Comparison of ENCODE assay signal across 22 cellular contexts in the genomic region with DNA sequence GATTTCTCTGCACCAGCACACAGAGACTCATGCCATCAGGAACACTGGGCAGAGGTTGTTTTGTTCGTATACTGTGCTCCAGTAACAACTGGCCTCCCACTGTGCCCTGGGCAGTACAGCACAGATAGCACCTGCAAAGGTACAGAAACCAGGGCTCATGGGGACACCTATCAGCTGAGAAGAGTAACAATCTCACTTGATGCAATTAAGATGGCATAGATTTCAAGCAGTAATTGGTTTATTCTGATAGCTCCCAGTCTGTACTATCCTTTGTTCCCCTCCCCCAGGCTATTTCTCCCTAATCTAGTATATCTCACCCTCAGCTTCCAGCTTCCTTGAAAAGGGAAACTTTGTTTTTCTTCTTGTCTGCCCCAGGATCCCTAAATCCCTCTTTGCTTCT.
"Had no signal": no experiment of that assay in that cellular context is flagged by ENCODE, and none has a peak within 500 bp of the region (broad histone marks: within the 10 kb centered on the region; RNA-seq: fewer than 3 reads in every experiment).

No MANE protein-coding gene starts in this region.

- ATAC-seq: activated CD4-positive, alpha-beta T cell treated with anti-CD3 and anti-CD28 coated beads for 36 hours; activated T-helper 17 cell treated with anti-CD3 and anti-CD28 coated beads, Interleukin-2, amount 50 U/mL, for 72 hours; esophagus mucosa; right cardiac atrium had no signal

- DNase-seq: activated B cell treated with CpG ODN at 0.5 μM for 24 hours; activated CD4-positive, alpha-beta T cell treated with anti-CD3 and anti-CD28 coated beads for 36 hours; activated CD4-positive, alpha-beta T cell treated with anti-CD3 and anti-CD28 coated beads, Interleukin-2, amount 50 U/mL, for 4 hours; activated CD8-positive, alpha-beta memory T cell treated with anti-CD3 and anti-CD28 coated beads for 24 hours; activated CD8-positive, alpha-beta memory T cell treated with anti-CD3 and anti-CD28 coated beads, Interleukin-2, amount 50 U/mL, for 4 hours; activated naive CD4-positive, alpha-beta T cell; activated naive CD8-positive, alpha-beta T cell treated with anti-CD3 and anti-CD28 coated beads for 36 hours; activated T-cell treated with anti-CD3 and anti-CD28 coated beads, Interleukin-2, amount 50 U/mL, for 24 hours; effector memory CD4-positive, alpha-beta T cell; hippocampal formation; right cardiac atrium; stimulated activated CD4-positive, alpha-beta T cell treated with anti-CD3 and anti-CD28 coated beads, Interleukin-4, amount 100 ng/mL, for 24 hours; stimulated activated naive CD4-positive, alpha-beta T cell treated with Interleukin-2 at 50 U/mL for 16 hours had no signal

- H3K4me1 ChIP-seq: parathyroid adenoma, vagina had no signal

- H3K36me3 Mint-ChIP-seq: activated naive CD8-positive, alpha-beta T cell treated with anti-CD3 and anti-CD28 coated beads for 36 hours; memory B cell; type B pancreatic cell had no signal

- H3K27me3 ChIP-seq: vagina had no signal

- H3K9me3 ChIP-seq: thoracic aorta, vagina had no signal

- H3K9me3 Mint-ChIP-seq: activated B cell treated with CpG ODN at 0.5 μM for 24 hours, nephron, type B pancreatic cell had no signal

- H3K36me3 ChIP-seq: thoracic aorta, vagina had no signal

- H3K27ac Mint-ChIP-seq: activated B cell treated with CpG ODN at 0.5 μM for 24 hours; activated CD4-positive, alpha-beta T cell treated with anti-CD3 and anti-CD28 coated beads for 36 hours; activated naive CD8-positive, alpha-beta T cell treated with anti-CD3 and anti-CD28 coated beads for 36 hours; activated T-cell treated with anti-CD3 and anti-CD28 coated beads, Interleukin-2, amount 50 U/mL, for 24 hours; activated T-helper 17 cell treated with anti-CD3 and anti-CD28 coated beads, Interleukin-2, amount 50 U/mL, for 72 hours; memory B cell; nephron; type B pancreatic cell had no signal

- H3K4me1 Mint-ChIP-seq: activated B cell treated with CpG ODN at 0.5 μM for 24 hours; activated CD4-positive, alpha-beta T cell treated with anti-CD3 and anti-CD28 coated beads for 36 hours; activated naive CD8-positive, alpha-beta T cell treated with anti-CD3 and anti-CD28 coated beads for 36 hours; activated T-helper 17 cell treated with anti-CD3 and anti-CD28 coated beads, Interleukin-2, amount 50 U/mL, for 72 hours; central memory CD8-positive, alpha-beta T cell; memory B cell; nephron had no signal

- H3K4me3 ChIP-seq: thoracic aorta, vagina had no signal

- H3K27me3 Mint-ChIP-seq: activated B cell treated with CpG ODN at 0.5 μM for 24 hours; activated CD4-positive, alpha-beta T cell treated with anti-CD3 and anti-CD28 coated beads for 36 hours; activated naive CD8-positive, alpha-beta T cell treated with anti-CD3 and anti-CD28 coated beads for 36 hours; activated T-cell treated with anti-CD3 and anti-CD28 coated beads, Interleukin-2, amount 50 U/mL, for 24 hours; activated T-helper 17 cell treated with anti-CD3 and anti-CD28 coated beads, Interleukin-2, amount 50 U/mL, for 72 hours; central memory CD8-positive, alpha-beta T cell; memory B cell; type B pancreatic cell had no signal

- H3K9ac ChIP-seq: parathyroid adenoma had no signal

- H3K27ac ChIP-seq: parathyroid adenoma, thoracic aorta, vagina had no signal

- H3K4me3 Mint-ChIP-seq: activated B cell treated with CpG ODN at 0.5 μM for 24 hours; activated CD4-positive, alpha-beta T cell treated with anti-CD3 and anti-CD28 coated beads for 36 hours; activated naive CD8-positive, alpha-beta T cell treated with anti-CD3 and anti-CD28 coated beads for 36 hours; activated T-cell treated with anti-CD3 and anti-CD28 coated beads, Interleukin-2, amount 50 U/mL, for 24 hours; activated T-helper 17 cell treated with anti-CD3 and anti-CD28 coated beads, Interleukin-2, amount 50 U/mL, for 72 hours; central memory CD8-positive, alpha-beta T cell; memory B cell; nephron; type B pancreatic cell had no signal
